In the genomic region with DNA sequence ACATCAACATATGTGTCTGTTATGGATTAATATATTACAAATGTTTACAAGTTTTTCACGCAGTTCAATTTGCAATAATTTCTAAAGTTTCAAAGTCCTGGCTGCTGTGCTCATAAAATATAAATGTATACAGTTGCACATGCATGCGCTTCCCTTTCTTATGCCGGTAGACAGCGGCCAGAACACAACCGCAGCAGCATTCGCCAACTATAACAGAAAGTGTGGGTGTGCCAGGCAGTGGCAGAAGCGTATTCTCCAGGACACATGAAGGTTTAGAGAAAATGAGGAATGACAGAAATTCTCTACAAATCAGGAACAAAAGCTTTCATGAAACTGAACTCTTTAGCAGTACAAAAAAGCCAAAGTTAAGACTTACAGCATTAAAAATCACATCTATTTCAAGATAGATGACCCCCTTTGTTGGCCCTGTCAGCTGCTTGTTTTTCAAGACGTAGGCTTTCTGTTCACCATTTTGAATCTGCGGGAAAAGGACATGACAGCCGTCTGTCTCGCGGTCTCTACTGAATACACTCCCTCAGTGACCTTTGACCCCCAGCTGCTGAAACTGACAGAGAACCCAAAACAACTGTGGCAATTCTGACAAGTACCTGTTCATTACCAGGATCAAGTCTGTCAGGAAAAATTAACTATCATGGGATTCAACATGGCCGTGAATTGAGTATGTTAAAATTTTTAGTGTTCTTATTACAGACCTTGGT, we compare ENCODE assay signal across 31 cellular contexts.
A peak's percentile ranks its signal among the peaks of the same experiment; 100 is the strongest.
DNase-seq lines count a peak whose midpoint lies in the region; ATAC-seq and TF ChIP-seq lines count a peak whose summit lies in the region.
"Had no signal": no experiment of that assay in that cellular context is flagged by ENCODE, and none has a peak within 500 bp of the region (broad histone marks: within the 10 kb centered on the region; RNA-seq: fewer than 3 reads in every experiment).

No MANE protein-coding gene starts in this region.

- H3K36me3 Mint-ChIP-seq in glutamatergic neuron (ENCODE audit: unreplicated experiment) = no peaks in the 10 kb centered on the region
- H3K36me3 Mint-ChIP-seq: activated naive CD8-positive, alpha-beta T cell treated with anti-CD3 and anti-CD28 coated beads for 36 hours; memory B cell; stimulated activated memory B cell treated with anti-CD40 and anti-IgM and Interleukin-4, amounts not matched to agents 10 μg/mL and 1 μg/mL and 100 μg/mL, for 72 hours; type B pancreatic cell had no signal

- whole genome bisulfite sequencing in neuronal stem cell (ENCODE audit: extremely low coverage in 2 of 2, insufficient read length in 2 of 2, insufficient replicate concordance in 1 of 2), 2 donors = no CpG with 5 or more reads among the region's 13 CpGs

- H2BK12ac ChIP-seq in neuronal stem cell (ENCODE audit: low read length) = no peak overlapping the region

- H2BK5ac ChIP-seq in neuronal stem cell (ENCODE audit: low read length) = no peak overlapping the region

- no peak overlapping the region for H2AK5ac ChIP-seq in neuronal stem cell (ENCODE audit: low read depth, low read length)

- H3K18ac ChIP-seq in neuronal stem cell (ENCODE audit: low read length) = no peak overlapping the region

- H3K27me3 ChIP-seq in HUES6 (ENCODE audit: control insufficient read depth, insufficient read depth, low read length) (no peaks in the 10 kb centered on the region), neuronal stem cell (ENCODE audit: control insufficient read depth in 3 of 3, insufficient read depth in 3 of 3, low read depth in 1 of 3, low read length in 3 of 3) (no peaks in the 10 kb centered on the region)
- H3K27me3 ChIP-seq: ascending aorta, cardiac muscle cell, colonic mucosa, SJCRH30 had no signal

- peaks cover 12% of the 10 kb centered on the region for H3K4me1 Mint-ChIP-seq in glutamatergic neuron (ENCODE audit: low read depth, unreplicated experiment)
- H3K4me1 Mint-ChIP-seq: memory B cell; stimulated activated memory B cell treated with anti-CD40 and anti-IgM and Interleukin-4, amounts not matched to agents 10 μg/mL and 1 μg/mL and 100 μg/mL, for 72 hours had no signal

- H3K79me1 ChIP-seq in neuronal stem cell (ENCODE audit: low read depth, low read length) = no peaks in the 10 kb centered on the region

- no peak overlapping the region for H3K4me2 ChIP-seq in neuronal stem cell (ENCODE audit: insufficient read depth, low read length, poor library complexity, severe bottlenecking)

- H3K27ac Mint-ChIP-seq in glutamatergic neuron (ENCODE audit: unreplicated experiment) = peak overlapping the region; percentile 81
- H3K27ac Mint-ChIP-seq: activated naive CD8-positive, alpha-beta T cell treated with anti-CD3 and anti-CD28 coated beads for 36 hours; memory B cell; stimulated activated memory B cell treated with anti-CD40 and anti-IgM and Interleukin-4, amounts not matched to agents 10 μg/mL and 1 μg/mL and 100 μg/mL, for 72 hours; type B pancreatic cell had no signal

- H3K14ac ChIP-seq in neuronal stem cell (ENCODE audit: low read length) = no peak overlapping the region

- no peak for TF ChIP-seq CTCF in glutamatergic neuron (IDR thresholded peaks at IDR 0.05; ENCODE audit: partially characterized antibody, unreplicated experiment)

- H4K91ac ChIP-seq in neuronal stem cell (ENCODE audit: low read depth, low read length, poor library complexity) = no peak overlapping the region

- H3K36me3 ChIP-seq in HUES6 (ENCODE audit: control insufficient read depth, insufficient read depth, low read length) = no peaks in the 10 kb centered on the region
- no peaks in the 10 kb centered on the region for H3K36me3 ChIP-seq in neuronal stem cell (replicated peaks in 1 of 2; ENCODE audit: control insufficient read depth in 2 of 2, insufficient read depth in 2 of 2, low read length in 2 of 2)
- H3K36me3 ChIP-seq: ascending aorta, cardiac muscle cell, colonic mucosa, SJCRH30 had no signal

- ATAC-seq in GM21515 (IDR thresholded peaks at IDR 0.05; ENCODE audit: unreplicated experiment) = no peak
- ATAC-seq: HCT116; left lobe of liver; stimulated activated memory B cell treated with anti-CD40 and anti-IgM and Interleukin-4, amounts not matched to agents 10 μg/mL and 1 μg/mL and 100 μg/mL, for 72 hours had no signal

- H3K4me1 ChIP-seq in HUES6 (ENCODE audit: control insufficient read depth, insufficient read depth, low read length) = peaks cover 8% of the 10 kb centered on the region
- peaks cover 2 to 29% of the 10 kb centered on the region in 2 donors for H3K4me1 ChIP-seq in neuronal stem cell (ENCODE audit: control insufficient read depth in 2 of 2, insufficient read depth in 1 of 2, low read depth in 1 of 2, low read length in 2 of 2)
- H3K4me1 ChIP-seq: ascending aorta, colonic mucosa, SJCRH30 had no signal

- H3K4me3 Mint-ChIP-seq in glutamatergic neuron (ENCODE audit: unreplicated experiment) = no peak overlapping the region
- H3K4me3 Mint-ChIP-seq: activated naive CD8-positive, alpha-beta T cell treated with anti-CD3 and anti-CD28 coated beads for 36 hours; memory B cell; stimulated activated memory B cell treated with anti-CD40 and anti-IgM and Interleukin-4, amounts not matched to agents 10 μg/mL and 1 μg/mL and 100 μg/mL, for 72 hours; type B pancreatic cell had no signal

- H3K4me3 ChIP-seq in HUES6 (ENCODE audit: low read depth, low read length) (no peak overlapping the region), neuronal stem cell (ENCODE audit: low read length in 2 of 2) (peak overlapping the region in 1 of 2 donors; percentile 34)
- H3K4me3 ChIP-seq: ascending aorta, cardiac muscle cell, colonic mucosa, SJCRH30 had no signal

- H2AFZ ChIP-seq in neuronal stem cell (ENCODE audit: low read length) = peak overlapping the region; percentile 77

- H3K9ac ChIP-seq in HUES6 (ENCODE audit: low read length) (no peak overlapping the region), neuronal stem cell (ENCODE audit: low read depth, low read length, poor library complexity) (no peak overlapping the region)

- no peaks in the 10 kb centered on the region for H3K27me3 Mint-ChIP-seq in glutamatergic neuron (ENCODE audit: unreplicated experiment)
- H3K27me3 Mint-ChIP-seq: activated naive CD8-positive, alpha-beta T cell treated with anti-CD3 and anti-CD28 coated beads for 36 hours; memory B cell; type B pancreatic cell had no signal

- H3K4ac ChIP-seq in neuronal stem cell (ENCODE audit: low read length) = no peak overlapping the region

- H3K27ac ChIP-seq in HUES6 (ENCODE audit: low read depth, low read length) = 0 out of 2 replicates have a peak overlapping the region, but pooled peaks have one; percentile 2
- H3K27ac ChIP-seq in neuronal stem cell (replicated peaks; ENCODE audit: low read length) = no peak overlapping the region
- H3K27ac ChIP-seq: ascending aorta, cardiac muscle cell, colonic mucosa, SJCRH30, VCaP had no signal

- no peak overlapping the region for H3K23ac ChIP-seq in neuronal stem cell (ENCODE audit: low read depth, low read length, poor library complexity)

- H2BK15ac ChIP-seq in neuronal stem cell (ENCODE audit: low read length) = no peak overlapping the region

- H3K9me3 ChIP-seq in HUES6 (ENCODE audit: control insufficient read depth, insufficient read depth, low read depth, low read length) (no peaks in the 10 kb centered on the region), neuronal stem cell (replicated peaks in 1 of 2; ENCODE audit: control insufficient read depth in 2 of 2, insufficient read depth in 1 of 2, low read depth in 1 of 2, low read length in 2 of 2) (no peaks in the 10 kb centered on the region)
- H3K9me3 ChIP-seq: ascending aorta, colonic mucosa, SJCRH30 had no signal

- no peak overlapping the region for H4K8ac ChIP-seq in neuronal stem cell (ENCODE audit: low read depth, low read length)

- DNase-seq in NCI-H69 (lab: John Stamatoyannopoulos, UW) = peak; percentile 100
- peak; percentile 37 for DNase-seq in glutamatergic neuron
- DNase-seq in neuronal stem cell (ENCODE audit: low spot score) = peak; percentile 45
- no peak for DNase-seq in stimulated activated CD4-positive, alpha-beta T cell treated with anti-CD3 and anti-CD28 coated beads, Interleukin-1b, Interleukin-23, amount 100 ng/mL, for 48 hours
- no peak for DNase-seq in activated effector memory CD4-positive, alpha-beta T cell treated with Interleukin-2 at 50 U/mL for 16 hours
- no peak for DNase-seq in NOMO-1 treated with DMSO at 0.1 percent for 48 hours (lab: John Stamatoyannopoulos, UW; ENCODE audit: unreplicated experiment)
- DNase-seq: activated CD4-positive, alpha-beta T cell treated with anti-CD3 and anti-CD28 coated beads for 4 hours; activated CD8-positive, alpha-beta memory T cell treated with anti-CD3 and anti-CD28 coated beads for 24 hours; activated effector memory CD4-positive, alpha-beta T cell treated with anti-CD3 and anti-CD28 coated beads, Interleukin-2, amount 50 U/mL, for 16 hours; activated naive CD8-positive, alpha-beta T cell treated with anti-CD3 and anti-CD28 coated beads for 36 hours; colonic mucosa; DMS 273 treated with DMSO at 0.1 percent for 48 hours; effector CD4-positive, alpha-beta T cell; hippocampal formation; IMR-90; NCI-H187 treated with DMSO at 0.1 percent for 48 hours; NCI-H526 treated with DMSO at 0.1 percent for 48 hours; SJCRH30; stimulated activated CD4-positive, alpha-beta T cell treated with anti-CD3 and anti-CD28 coated beads, Interleukin-15, amount 100 ng/mL, for 24 hours; SW 1271; T-helper 9 cell had no signal

- H3K9me3 Mint-ChIP-seq in glutamatergic neuron (ENCODE audit: unreplicated experiment) = no peaks in the 10 kb centered on the region
- H3K9me3 Mint-ChIP-seq: activated naive CD8-positive, alpha-beta T cell treated with anti-CD3 and anti-CD28 coated beads for 36 hours; memory B cell; stimulated activated memory B cell treated with anti-CD40 and anti-IgM and Interleukin-4, amounts not matched to agents 10 μg/mL and 1 μg/mL and 100 μg/mL, for 72 hours; type B pancreatic cell had no signal

- no peak overlapping the region for H2BK120ac ChIP-seq in neuronal stem cell (ENCODE audit: low read depth, low read length)

Comparison
In these comparisons a context has a peak if more than half of its experiments do, and no peak if none do; other contexts are left out.
1. DNase-seq: peak in NCI-H69 (single experiment), glutamatergic neuron (single experiment) and neuronal stem cell (single experiment); none in stimulated activated CD4-positive, alpha-beta T cell treated with anti-CD3 and anti-CD28 coated beads, Interleukin-1b, Interleukin-23, amount 100 ng/mL, for 48 hours (single experiment), activated effector memory CD4-positive, alpha-beta T cell treated with Interleukin-2 at 50 U/mL for 16 hours (single experiment) and NOMO-1 treated with DMSO at 0.1 percent for 48 hours (single experiment).